Comparison of ENCODE assay signal across 19 cellular contexts in genomic region chr4:89029591-89029990, GRCh38. TPM values are rescaled to one million over a fixed set of nuclear protein-coding genes. Genes with fewer than 3 reads are reported as not detected.
DNase-seq lines count a peak whose midpoint lies in the region; ATAC-seq and TF ChIP-seq lines count a peak whose summit lies in the region.
"Had no signal": no experiment of that assay in that cellular context is flagged by ENCODE, and none has a peak within 500 bp of the region (broad histone marks: within the 10 kb centered on the region; RNA-seq: fewer than 3 reads in every experiment).

No MANE protein-coding gene starts in this region.

- intact Hi-C loops in activated CD8-positive, alpha-beta T cell treated with anti-CD3 and anti-CD28 coated beads for 36 hours (cut with micrococcal nuclease): loop anchor here (10.0 kb wide), 1 partner anchor 355 kb away; no protein-coding TSS in a partner anchor
- intact Hi-C loops in naive thymus-derived CD4-positive, alpha-beta T cell (cut with micrococcal nuclease): loop anchor here in 1 of 2 donors (2.0 to 10.0 kb wide), 2 partner anchors 357 to 815 kb away; no protein-coding TSS in a partner anchor

- no peak overlapping the region for H3K4me3 ChIP-seq in naive thymus-derived CD4-positive, alpha-beta T cell (ENCODE audit: low read length)
- H3K4me3 ChIP-seq: Peyer's patch had no signal

- H3K36me3 ChIP-seq in naive thymus-derived CD4-positive, alpha-beta T cell (ENCODE audit: control insufficient read depth in 2 of 3, insufficient read depth in 3 of 3, low read length in 3 of 3): no peaks in the 10 kb centered on the region
- H3K36me3 ChIP-seq: Peyer's patch had no signal

- H3K9me3 ChIP-seq in naive thymus-derived CD4-positive, alpha-beta T cell (ENCODE audit: control insufficient read depth in 2 of 3, low read length in 3 of 3): no peaks in the 10 kb centered on the region
- H3K9me3 ChIP-seq: Peyer's patch had no signal

- no peak overlapping the region for H3K27ac Mint-ChIP-seq in activated CD8-positive, alpha-beta T cell treated with anti-CD3 and anti-CD28 coated beads for 36 hours
- no peak overlapping the region for H3K27ac Mint-ChIP-seq in activated CD8-positive, alpha-beta T cell treated with anti-CD3 and anti-CD28 coated beads, Interleukin-2, amount 10 ng/mL, durations not matched to agents 7 days and 5 days
- peak overlapping the region in 7 of 9 donors; percentile 21 to 83 (median 54) for H3K27ac Mint-ChIP-seq in naive thymus-derived CD4-positive, alpha-beta T cell

- H3K4me1 ChIP-seq in naive thymus-derived CD4-positive, alpha-beta T cell (ENCODE audit: control insufficient read depth in 2 of 2, insufficient read depth in 2 of 2, low read length in 2 of 2): no peaks in the 10 kb centered on the region
- H3K4me1 ChIP-seq: Peyer's patch had no signal

- H3K4me3 Mint-ChIP-seq in activated CD8-positive, alpha-beta T cell treated with anti-CD3 and anti-CD28 coated beads for 36 hours: no peak overlapping the region
- no peak overlapping the region for H3K4me3 Mint-ChIP-seq in activated CD8-positive, alpha-beta T cell treated with anti-CD3 and anti-CD28 coated beads, Interleukin-2, amount 10 ng/mL, durations not matched to agents 7 days and 5 days
- peak overlapping the region in 7 of 10 donors; percentile 10 to 47 (median 28) for H3K4me3 Mint-ChIP-seq in naive thymus-derived CD4-positive, alpha-beta T cell

- H3K4me1 Mint-ChIP-seq in activated CD8-positive, alpha-beta T cell treated with anti-CD3 and anti-CD28 coated beads for 36 hours (ENCODE audit: low read depth): no peaks in the 10 kb centered on the region
- H3K4me1 Mint-ChIP-seq in activated CD8-positive, alpha-beta T cell treated with anti-CD3 and anti-CD28 coated beads, Interleukin-2, amount 10 ng/mL, durations not matched to agents 7 days and 5 days (ENCODE audit: low read depth): no peaks in the 10 kb centered on the region
- H3K4me1 Mint-ChIP-seq in naive thymus-derived CD4-positive, alpha-beta T cell: peaks cover 0 to 8% (median 4%) of the 10 kb centered on the region in 7 donors

- POLR2A ChIA-PET in activated CD8-positive, alpha-beta T cell treated with anti-CD3 and anti-CD28 coated beads for 36 hours (lab: Charles Lee): no interaction called here
- POLR2A ChIA-PET in activated CD8-positive, alpha-beta T cell treated with anti-CD3 and anti-CD28 coated beads, Interleukin-2, amount 10 ng/mL, durations not matched to agents 7 days and 5 days (lab: Charles Lee): no interaction called here
- POLR2A ChIA-PET in naive thymus-derived CD4-positive, alpha-beta T cell (lab: Charles Lee): no interaction called here

- no peaks in the 10 kb centered on the region for H3K9me3 Mint-ChIP-seq in activated CD8-positive, alpha-beta T cell treated with anti-CD3 and anti-CD28 coated beads for 36 hours
- no peaks in the 10 kb centered on the region for H3K9me3 Mint-ChIP-seq in activated CD8-positive, alpha-beta T cell treated with anti-CD3 and anti-CD28 coated beads, Interleukin-2, amount 10 ng/mL, durations not matched to agents 7 days and 5 days (ENCODE audit: insufficient read depth)
- H3K9me3 Mint-ChIP-seq in naive thymus-derived CD4-positive, alpha-beta T cell: peaks cover 0 to 7% (median 0%) of the 10 kb centered on the region in 11 donors

- H3K27me3 Mint-ChIP-seq in activated CD8-positive, alpha-beta T cell treated with anti-CD3 and anti-CD28 coated beads for 36 hours: peaks cover 2% of the 10 kb centered on the region
- H3K27me3 Mint-ChIP-seq in activated CD8-positive, alpha-beta T cell treated with anti-CD3 and anti-CD28 coated beads, Interleukin-2, amount 10 ng/mL, durations not matched to agents 7 days and 5 days (ENCODE audit: low read depth): peaks cover 4% of the 10 kb centered on the region
- peaks cover 0 to 11% (median 0%) of the 10 kb centered on the region in 5 donors for H3K27me3 Mint-ChIP-seq in naive thymus-derived CD4-positive, alpha-beta T cell

- DNase-seq in activated CD8-positive, alpha-beta T cell treated with anti-CD3 and anti-CD28 coated beads for 36 hours: no peak
- DNase-seq in activated CD8-positive, alpha-beta T cell treated with anti-CD3 and anti-CD28 coated beads, Interleukin-2, amount 10 ng/mL, durations not matched to agents 7 days and 5 days: no peak
- DNase-seq in G401 (ENCODE audit: low spot score) (peak; percentile 28), NCI-H524 (lab: John Stamatoyannopoulos, UW) (no peak), omental fat pad (ENCODE audit: low spot score) (no peak)
- peak; percentile 69 for DNase-seq in central memory CD4-positive, alpha-beta T cell
- DNase-seq in naive thymus-derived CD4-positive, alpha-beta T cell: peak in 7 of 9 donors; percentile 18 to 71 (median 51)
- DNase-seq: AML-193, C1 segment of cervical spinal cord, DMS79, Kasumi-1, NCI-H1694 treated with DMSO at 0.1 percent for 48 hours, NCI-H2081 treated with DMSO at 0.1 percent for 48 hours, NCI-H2171 treated with DMSO at 0.1 percent for 48 hours, NCI-H526, Peyer's patch had no signal

- H3K36me3 Mint-ChIP-seq in activated CD8-positive, alpha-beta T cell treated with anti-CD3 and anti-CD28 coated beads for 36 hours (ENCODE audit: low read depth): no peaks in the 10 kb centered on the region
- H3K36me3 Mint-ChIP-seq in activated CD8-positive, alpha-beta T cell treated with anti-CD3 and anti-CD28 coated beads, Interleukin-2, amount 10 ng/mL, durations not matched to agents 7 days and 5 days (ENCODE audit: low read depth): no peaks in the 10 kb centered on the region
- H3K36me3 Mint-ChIP-seq in naive thymus-derived CD4-positive, alpha-beta T cell: peaks cover 0 to 5% (median 0%) of the 10 kb centered on the region in 5 donors

- ATAC-seq in activated CD8-positive, alpha-beta T cell treated with anti-CD3 and anti-CD28 coated beads for 36 hours: peak; percentile 30
- ATAC-seq in activated CD8-positive, alpha-beta T cell treated with anti-CD3 and anti-CD28 coated beads, Interleukin-2, amount 10 ng/mL, durations not matched to agents 7 days and 5 days: no peak
- peak; percentile 88 for ATAC-seq in naive thymus-derived CD4-positive, alpha-beta T cell
- ATAC-seq in omental fat pad (ENCODE audit: low FRiP score): no peak
- ATAC-seq in HG03432 (IDR thresholded peaks at IDR 0.05; ENCODE audit: unreplicated experiment): no peak
- ATAC-seq: HCT116 had no signal

- in situ Hi-C loops in G401 (cut with HindIII; ENCODE audit: low sequenced_read_pairs): no loop called here

- TF ChIP-seq CTCF in activated CD8-positive, alpha-beta T cell treated with anti-CD3 and anti-CD28 coated beads for 36 hours (IDR thresholded peaks at IDR 0.05): no peak
- TF ChIP-seq CTCF in omental fat pad (IDR thresholded peaks at IDR 0.05): no peak

- CTCF ChIA-PET in activated CD8-positive, alpha-beta T cell treated with anti-CD3 and anti-CD28 coated beads for 36 hours (lab: Charles Lee): no interaction called here
- CTCF ChIA-PET in activated CD8-positive, alpha-beta T cell treated with anti-CD3 and anti-CD28 coated beads, Interleukin-2, amount 10 ng/mL, durations not matched to agents 7 days and 5 days (lab: Charles Lee): interaction anchor here (1.4 kb wide), 1 partner anchor 211 kb away, joined by 5 read pairs; no protein-coding TSS in a partner anchor
- CTCF ChIA-PET in naive thymus-derived CD4-positive, alpha-beta T cell (lab: Charles Lee): no interaction called here

- no peak overlapping the region for H3K27ac ChIP-seq in naive thymus-derived CD4-positive, alpha-beta T cell (ENCODE audit: low read depth, low read length)
- H3K27ac ChIP-seq: Peyer's patch had no signal

- no peaks in the 10 kb centered on the region for H3K27me3 ChIP-seq in naive thymus-derived CD4-positive, alpha-beta T cell (ENCODE audit: control insufficient read depth in 2 of 2, insufficient read depth in 2 of 2, low read length in 2 of 2)
- H3K27me3 ChIP-seq: Peyer's patch had no signal

RNA-seq across cellular contexts. Expression of gene FAM13A, which starts 27.4 kb away (rescaled TPM):
- total RNA-seq in activated CD8-positive, alpha-beta T cell treated with anti-CD3 and anti-CD28 coated beads for 36 hours: 1 to 10 TPM; 4.5 to 6.0 TPM
- total RNA-seq in activated CD8-positive, alpha-beta T cell treated with anti-CD3 and anti-CD28 coated beads, Interleukin-2, amount 10 ng/mL, durations not matched to agents 7 days and 5 days: 1 to 10 TPM; 4.5 to 4.7 TPM
- 27.1 and 39.0 TPM in 2 replicates for total RNA-seq in G401 (2014; rRNA removed; shearing (Covaris generic))
- 10 to 100 TPM in 3 of 5 experiments, 1 to 10 TPM in 2; 4.5 to 60.4 (median 10.2) TPM for total RNA-seq in naive thymus-derived CD4-positive, alpha-beta T cell
- polyA plus RNA-seq in naive thymus-derived CD4-positive, alpha-beta T cell: 10 to 100 TPM in 1 of 2 donors, 1 to 10 TPM in 1; 8.0 to 23.2 TPM
- 10 to 100 TPM; 48.5 to 84.2 (median 51.2) TPM for total RNA-seq in omental fat pad
- total RNA-seq: OCI-LY7 had no signal

Comparison
In these comparisons a context has a peak if more than half of its experiments do, and no peak if none do; other contexts are left out.
1. ATAC-seq: peak in activated CD8-positive, alpha-beta T cell treated with anti-CD3 and anti-CD28 coated beads for 36 hours (single experiment) and naive thymus-derived CD4-positive, alpha-beta T cell (single experiment); none in activated CD8-positive, alpha-beta T cell treated with anti-CD3 and anti-CD28 coated beads, Interleukin-2, amount 10 ng/mL, durations not matched to agents 7 days and 5 days (single experiment), omental fat pad (single experiment) and HG03432 (single experiment).
2. DNase-seq: peak in G401 (single experiment), central memory CD4-positive, alpha-beta T cell (single experiment) and naive thymus-derived CD4-positive, alpha-beta T cell (7 of 9); none in activated CD8-positive, alpha-beta T cell treated with anti-CD3 and anti-CD28 coated beads for 36 hours (single experiment), activated CD8-positive, alpha-beta T cell treated with anti-CD3 and anti-CD28 coated beads, Interleukin-2, amount 10 ng/mL, durations not matched to agents 7 days and 5 days (single experiment), NCI-H524 (0 of 2) and omental fat pad (single experiment).
3. H3K27ac Mint-ChIP-seq: peak in naive thymus-derived CD4-positive, alpha-beta T cell (7 of 9); none in activated CD8-positive, alpha-beta T cell treated with anti-CD3 and anti-CD28 coated beads for 36 hours (single experiment) and activated CD8-positive, alpha-beta T cell treated with anti-CD3 and anti-CD28 coated beads, Interleukin-2, amount 10 ng/mL, durations not matched to agents 7 days and 5 days (single experiment).
4. H3K4me3 Mint-ChIP-seq: peak in naive thymus-derived CD4-positive, alpha-beta T cell (7 of 10); none in activated CD8-positive, alpha-beta T cell treated with anti-CD3 and anti-CD28 coated beads for 36 hours (single experiment) and activated CD8-positive, alpha-beta T cell treated with anti-CD3 and anti-CD28 coated beads, Interleukin-2, amount 10 ng/mL, durations not matched to agents 7 days and 5 days (single experiment).